17 cellular contexts compared by ENCODE assay signal in the genomic region with DNA sequence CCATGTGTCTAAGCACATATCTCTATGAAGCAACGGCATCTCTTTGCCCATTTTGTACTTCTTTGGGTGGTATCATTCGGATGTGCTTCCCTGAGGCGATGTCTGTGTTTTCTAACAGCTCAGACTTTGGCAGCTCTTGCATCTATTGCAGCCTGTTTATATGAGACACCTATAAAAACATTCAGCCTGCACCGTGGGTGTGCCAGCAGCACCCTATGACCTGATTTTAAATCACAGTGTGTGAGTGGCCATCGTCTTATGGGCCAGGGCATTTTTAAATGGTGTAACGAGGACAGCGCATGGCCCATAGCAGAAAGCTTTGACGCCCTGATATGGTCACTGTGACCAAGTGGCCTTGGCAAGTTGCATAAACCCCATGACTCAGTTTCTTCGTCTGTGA. TPM values are rescaled to one million over a fixed set of nuclear protein-coding genes. Genes with fewer than 3 reads are reported as not detected.
A peak's percentile ranks its signal among the peaks of the same experiment; 100 is the strongest.
DNase-seq lines count a peak whose midpoint lies in the region; ATAC-seq and TF ChIP-seq lines count a peak whose summit lies in the region.
"Had no signal": no experiment of that assay in that cellular context is flagged by ENCODE, and none has a peak within 500 bp of the region (broad histone marks: within the 10 kb centered on the region; RNA-seq: fewer than 3 reads in every experiment).

No MANE protein-coding gene starts in this region.

- H3K4me1 ChIP-seq in ascending aorta = peaks cover 12 to 20% of the 10 kb centered on the region in 2 donors
- H3K4me1 ChIP-seq in psoas muscle = peaks cover 19% of the 10 kb centered on the region
- no peaks in the 10 kb centered on the region for H3K4me1 ChIP-seq in SJCRH30

- H3K27ac ChIP-seq in ascending aorta (peak overlapping the region; percentile 23 to 71), psoas muscle (peak overlapping the region; percentile 52), SJCRH30 (no peak overlapping the region)

- H3K4me1 Mint-ChIP-seq in activated T-helper 1 cell treated with anti-CD3 and anti-CD28 coated beads, Interleukin-12 subunit alpha, Interleukin-12 subunit beta, Interleukin-2, Interleukin-4 antibody, amounts not matched to agents 30 ng/mL and 10 ng/mL and 1 ng/mL, durations not matched to agents 14 hours and 24 hours and 36 hours (ENCODE audit: low read depth) = no peaks in the 10 kb centered on the region

- ATAC-seq in Right ventricle myocardium superior (ENCODE audit: poor library complexity) (peak; percentile 64), psoas muscle (peak; percentile 79 to 97 (median 88)), GM21576 (IDR thresholded peaks at IDR 0.05; ENCODE audit: unreplicated experiment) (no peak)
- ATAC-seq: activated CD8-positive, alpha-beta T cell treated with anti-CD3 and anti-CD28 coated beads for 36 hours; activated naive CD8-positive, alpha-beta T cell treated with anti-CD3 and anti-CD28 coated beads, Interleukin-2, amount 50 U/mL, for 24 hours; naive thymus-derived CD8-positive, alpha-beta T cell had no signal

- H3K36me3 ChIP-seq in ascending aorta = no peaks in the 10 kb centered on the region
- H3K36me3 ChIP-seq in psoas muscle (ENCODE audit: insufficient read depth in 1 of 2, low read depth in 1 of 2) = no peaks in the 10 kb centered on the region
- H3K36me3 ChIP-seq in SJCRH30 = no peaks in the 10 kb centered on the region

- DNase-seq in EH (ENCODE audit: low read depth) (peak; percentile 49), ascending aorta (ENCODE audit: low spot score in 2 of 2) (no peak), Right ventricle myocardium superior (no peak), psoas muscle (peak in 1 of 2 donors; percentile 69), SJCRH30 (no peak), GDM1 (lab: John Stamatoyannopoulos, UW) (no peak)
- no peak for DNase-seq in activated T-helper 1 cell treated with anti-CD3 and anti-CD28 coated beads, Interleukin-12 subunit alpha, Interleukin-12 subunit beta, Interleukin-2, Interleukin-4 antibody, amounts not matched to agents 30 ng/mL and 10 ng/mL and 1 ng/mL, durations not matched to agents 14 hours and 24 hours and 36 hours (ENCODE audit: low spot score)
- DNase-seq: activated CD8-positive, alpha-beta T cell treated with anti-CD3 and anti-CD28 coated beads for 36 hours; activated naive CD8-positive, alpha-beta T cell treated with anti-CD3 and anti-CD28 coated beads, Interleukin-2, amount 50 U/mL, for 24 hours; CD4-positive, CD25-positive, alpha-beta regulatory T cell; hypothalamus; naive thymus-derived CD8-positive, alpha-beta T cell; NCI-H1694; NCI-H446 treated with DMSO at 0.1 percent for 48 hours; OCI-M1; stimulated activated CD4-positive, alpha-beta T cell treated with anti-CD3 and anti-CD28 coated beads, Interleukin-1b, Interleukin-23, amount 100 ng/mL, for 48 hours had no signal

- no peaks in the 10 kb centered on the region for H3K27me3 ChIP-seq in ascending aorta
- H3K27me3 ChIP-seq in psoas muscle (ENCODE audit: insufficient read depth in 3 of 3, low read length in 2 of 3) = no peaks in the 10 kb centered on the region
- peaks cover 11% of the 10 kb centered on the region; the same call in 1 of the 2 replicates for H3K27me3 ChIP-seq in SJCRH30

- H3K36me3 Mint-ChIP-seq in activated T-helper 1 cell treated with anti-CD3 and anti-CD28 coated beads, Interleukin-12 subunit alpha, Interleukin-12 subunit beta, Interleukin-2, Interleukin-4 antibody, amounts not matched to agents 30 ng/mL and 10 ng/mL and 1 ng/mL, durations not matched to agents 14 hours and 24 hours and 36 hours (ENCODE audit: low read depth) = no peaks in the 10 kb centered on the region
- H3K36me3 Mint-ChIP-seq: CD4-positive, CD25-positive, alpha-beta regulatory T cell had no signal

- intact Hi-C loops in ascending aorta (cut with DNase I) (no loop called here), Right ventricle myocardium superior (cut with DNase I) (no loop called here), psoas muscle (cut with DNase I) (loop anchor here in 1 of 2 donors (5.0 kb wide), 1 partner anchor 104 kb away; no protein-coding TSS in a partner anchor)
- intact Hi-C loops in activated T-helper 1 cell treated with anti-CD3 and anti-CD28 coated beads, Interleukin-12 subunit alpha, Interleukin-12 subunit beta, Interleukin-2, Interleukin-4 antibody, amounts not matched to agents 30 ng/mL and 10 ng/mL and 1 ng/mL, durations not matched to agents 14 hours and 24 hours and 36 hours (cut with micrococcal nuclease) = no loop called here

- H3K4me3 Mint-ChIP-seq in activated T-helper 1 cell treated with anti-CD3 and anti-CD28 coated beads, Interleukin-12 subunit alpha, Interleukin-12 subunit beta, Interleukin-2, Interleukin-4 antibody, amounts not matched to agents 30 ng/mL and 10 ng/mL and 1 ng/mL, durations not matched to agents 14 hours and 24 hours and 36 hours = no peak overlapping the region
- H3K4me3 Mint-ChIP-seq: activated CD8-positive, alpha-beta T cell treated with anti-CD3 and anti-CD28 coated beads for 36 hours; activated naive CD8-positive, alpha-beta T cell treated with anti-CD3 and anti-CD28 coated beads, Interleukin-2, amount 50 U/mL, for 24 hours; CD4-positive, CD25-positive, alpha-beta regulatory T cell; naive thymus-derived CD8-positive, alpha-beta T cell had no signal

- H3K9me3 ChIP-seq in ascending aorta (peaks cover 1 to 4% of the 10 kb centered on the region in 2 donors), psoas muscle (no peaks in the 10 kb centered on the region), SJCRH30 (replicated peaks) (no peaks in the 10 kb centered on the region)

- WGBS in psoas muscle, 3 donors = 45 to 74% (median 47%) methylated on average over 9 of the region's 9 CpGs

- H3K27ac Mint-ChIP-seq in activated T-helper 1 cell treated with anti-CD3 and anti-CD28 coated beads, Interleukin-12 subunit alpha, Interleukin-12 subunit beta, Interleukin-2, Interleukin-4 antibody, amounts not matched to agents 30 ng/mL and 10 ng/mL and 1 ng/mL, durations not matched to agents 14 hours and 24 hours and 36 hours = no peak overlapping the region
- H3K27ac Mint-ChIP-seq: activated CD8-positive, alpha-beta T cell treated with anti-CD3 and anti-CD28 coated beads for 36 hours; activated naive CD8-positive, alpha-beta T cell treated with anti-CD3 and anti-CD28 coated beads, Interleukin-2, amount 50 U/mL, for 24 hours; CD4-positive, CD25-positive, alpha-beta regulatory T cell had no signal

- H3K4me3 ChIP-seq in ascending aorta (no peak overlapping the region), psoas muscle (no peak overlapping the region), SJCRH30 (no peak overlapping the region)

- H3K9me3 Mint-ChIP-seq in activated T-helper 1 cell treated with anti-CD3 and anti-CD28 coated beads, Interleukin-12 subunit alpha, Interleukin-12 subunit beta, Interleukin-2, Interleukin-4 antibody, amounts not matched to agents 30 ng/mL and 10 ng/mL and 1 ng/mL, durations not matched to agents 14 hours and 24 hours and 36 hours = peaks cover 9% of the 10 kb centered on the region

- TF ChIP-seq CTCF in ascending aorta (IDR thresholded peaks at IDR 0.05) (no peak), psoas muscle (IDR thresholded peaks at IDR 0.05) (no peak)

- peaks cover 5% of the 10 kb centered on the region for H3K27me3 Mint-ChIP-seq in activated T-helper 1 cell treated with anti-CD3 and anti-CD28 coated beads, Interleukin-12 subunit alpha, Interleukin-12 subunit beta, Interleukin-2, Interleukin-4 antibody, amounts not matched to agents 30 ng/mL and 10 ng/mL and 1 ng/mL, durations not matched to agents 14 hours and 24 hours and 36 hours (ENCODE audit: insufficient read depth)
- H3K27me3 Mint-ChIP-seq: activated CD8-positive, alpha-beta T cell treated with anti-CD3 and anti-CD28 coated beads for 36 hours had no signal

RNA-seq across cellular contexts. Expression of gene NPAS2, which starts 12.9 kb away (rescaled TPM):
- total RNA-seq in ascending aorta (72.6 TPM), Right ventricle myocardium superior (38.0 TPM), psoas muscle (10 to 100 TPM in 3 of 4 donors, 1 to 10 TPM in 1; 8.7 to 42.7 (median 16.9) TPM)
- 10 to 100 TPM in 2 of 3 donors, 1 to 10 TPM in 1; 8.5 to 56.2 (median 17.3) TPM for polyA plus RNA-seq in psoas muscle
- 0.02 and 0.03 TPM in 2 replicates for total RNA-seq in SJCRH30 (2014; rRNA removed; shearing (Covaris generic))
- total RNA-seq in activated T-helper 1 cell treated with anti-CD3 and anti-CD28 coated beads, Interleukin-12 subunit alpha, Interleukin-12 subunit beta, Interleukin-2, Interleukin-4 antibody, amounts not matched to agents 30 ng/mL and 10 ng/mL and 1 ng/mL, durations not matched to agents 14 hours and 24 hours and 36 hours = 6.5 and 7.5 TPM in 2 replicates
